Comparison of ENCODE assay signal across 18 cellular contexts in genomic region chr20:46549188-46549967, GRCh38. TPM values are rescaled to one million over a fixed set of nuclear protein-coding genes. Genes with fewer than 3 reads are reported as not detected.
"Had no signal": no experiment of that assay in that cellular context is flagged by ENCODE, and none has a peak within 500 bp of the region (broad histone marks: within the 10 kb centered on the region; RNA-seq: fewer than 3 reads in every experiment).

No MANE protein-coding gene starts in this region.

- H3K79me2 ChIP-seq: parathyroid adenoma had no signal

- H2AFZ ChIP-seq: parathyroid adenoma had no signal

- H3K9ac ChIP-seq: parathyroid adenoma had no signal

- ATAC-seq: activated CD8-positive, alpha-beta T cell treated with anti-CD3 and anti-CD28 coated beads for 36 hours had no signal

- DNase-seq: activated CD8-positive, alpha-beta memory T cell treated with anti-CD3 and anti-CD28 coated beads, Interleukin-2, amount 50 U/mL, for 4 hours; activated CD8-positive, alpha-beta T cell treated with anti-CD3 and anti-CD28 coated beads for 36 hours; activated naive CD8-positive, alpha-beta T cell treated with anti-CD3 and anti-CD28 coated beads, Interleukin-2, amount 10 ng/mL, durations not matched to agents 7 days and 5 days; anterior cingulate cortex; foreskin fibroblast; glutamatergic neuron; immature natural killer cell; naive B cell; stomach had no signal

- H3K9me3 ChIP-seq: esophagus muscularis mucosa, stomach, thoracic aorta had no signal

- H3K4me3 ChIP-seq: esophagus muscularis mucosa, lung, stomach, thoracic aorta had no signal

- H3K4me1 ChIP-seq: esophagus muscularis mucosa, parathyroid adenoma had no signal

- H3K36me3 ChIP-seq: esophagus muscularis mucosa, stomach, thoracic aorta had no signal

RNA-seq across cellular contexts. Expression of gene OCSTAMP, which starts 1.1 kb away (rescaled TPM):
- total RNA-seq: activated CD8-positive, alpha-beta T cell treated with anti-CD3 and anti-CD28 coated beads for 36 hours; activated naive CD8-positive, alpha-beta T cell treated with anti-CD3 and anti-CD28 coated beads, Interleukin-2, amount 10 ng/mL, durations not matched to agents 7 days and 5 days; cerebellum; dermis microvascular lymphatic vessel endothelial cell; esophagus muscularis mucosa; renal cortical epithelial cell; skeletal muscle tissue; stomach; thoracic aorta; ureter had no signal
